Comparison of ENCODE assay signal across 8 cellular contexts in the genomic region with DNA sequence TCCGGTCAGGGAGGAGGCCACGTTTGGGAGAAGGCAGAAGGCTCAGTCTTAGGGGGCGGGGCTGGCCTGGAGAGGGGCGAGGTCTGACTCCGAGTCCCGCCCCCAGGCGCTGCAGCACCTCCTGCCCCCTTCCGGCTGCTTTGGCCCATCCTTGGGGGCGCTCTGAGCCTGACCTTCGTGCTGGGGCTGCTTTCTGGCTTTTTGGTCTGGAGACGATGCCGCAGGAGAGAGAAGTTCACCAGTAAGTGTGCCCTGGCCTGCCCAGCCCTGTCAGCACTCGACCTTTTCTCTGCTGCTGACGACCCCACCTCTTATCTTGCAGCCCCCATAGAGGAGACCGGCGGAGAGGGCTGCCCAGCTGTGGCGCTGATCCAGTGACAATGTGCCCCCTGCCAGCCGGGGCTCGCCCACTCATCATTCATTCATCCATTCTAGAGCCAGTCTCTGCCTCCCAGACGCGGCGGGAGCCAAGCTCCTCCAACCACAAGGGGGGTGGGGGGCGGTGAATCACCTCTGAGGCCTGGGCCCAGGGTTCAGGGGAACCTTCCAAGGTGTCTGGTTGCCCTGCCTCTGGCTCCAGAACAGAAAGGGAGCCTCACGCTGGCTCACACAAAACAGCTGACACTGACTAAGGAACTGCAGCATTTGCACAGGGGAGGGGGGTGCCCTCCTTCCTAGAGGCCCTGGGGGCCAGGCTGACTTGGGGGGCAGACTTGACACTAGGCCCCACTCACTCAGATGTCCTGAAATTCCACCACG. TPM values are rescaled to one million over a fixed set of nuclear protein-coding genes. Genes with fewer than 3 reads are reported as not detected.
DNase-seq lines count a peak whose midpoint lies in the region; ATAC-seq and TF ChIP-seq lines count a peak whose summit lies in the region.

No MANE protein-coding gene starts in this region.

- H3K4me1 Mint-ChIP-seq in activated CD4-positive, alpha-beta T cell treated with anti-CD3 and anti-CD28 coated beads for 36 hours = peaks cover 50% of the 10 kb centered on the region
- H3K4me1 Mint-ChIP-seq in chondrocyte (ENCODE audit: low read depth) = peaks cover 29% of the 10 kb centered on the region

- peak overlapping the region; percentile 97 for H3K27ac Mint-ChIP-seq in activated CD4-positive, alpha-beta T cell treated with anti-CD3 and anti-CD28 coated beads for 36 hours
- H3K27ac Mint-ChIP-seq in chondrocyte (ENCODE audit: unreplicated experiment) = peak overlapping the region; percentile 99

- POLR2A ChIA-PET in activated CD4-positive, alpha-beta T cell treated with anti-CD3 and anti-CD28 coated beads for 36 hours (lab: Charles Lee) = interaction anchor here (0.6 to 1.3 kb wide), 4 partner anchors 14 to 55 kb away, joined by 3 to 7 read pairs (median 3); partner anchors contain the start of gene IL32

- intact Hi-C loops in activated CD4-positive, alpha-beta T cell treated with anti-CD3 and anti-CD28 coated beads for 36 hours (cut with DNase I, micrococcal nuclease) = loop anchor here (2.0 to 5.0 kb wide), 11 partner anchors 17 to 1286 kb away; partner anchors contain the start of genes ADCY9 (in 1 of the 2), CEMP1 (in 1 of the 2), ELOB (in 1 of the 2) and FLYWCH2 (in 1 of the 2)

- DNase-seq in DMS79 treated with DMSO at 0.1 percent for 48 hours (lab: John Stamatoyannopoulos, UW) = peak; percentile 46
- DNase-seq in DMS79 (lab: John Stamatoyannopoulos, UW) = no peak
- peak; percentile 40 for DNase-seq in NCI-H2196 treated with DMSO at 0.1 percent for 48 hours (lab: John Stamatoyannopoulos, UW; ENCODE audit: unreplicated experiment)
- peak; percentile 95 for DNase-seq in activated CD4-positive, alpha-beta T cell treated with anti-CD3 and anti-CD28 coated beads for 36 hours
- DNase-seq in chondrocyte (ENCODE audit: low spot score) = peak; percentile 97
- DNase-seq in left lobe of liver (ENCODE audit: low spot score) = peak; percentile 77
- peak; percentile 76 to 79 for DNase-seq in stimulated activated CD4-positive, alpha-beta T cell treated with anti-CD3 and anti-CD28 coated beads, Interleukin-2, amount 100 ng/mL, for 48 hours

- peak overlapping the region; percentile 74 for H3K4me3 Mint-ChIP-seq in activated CD4-positive, alpha-beta T cell treated with anti-CD3 and anti-CD28 coated beads for 36 hours
- peak overlapping the region; percentile 91 for H3K4me3 Mint-ChIP-seq in chondrocyte (ENCODE audit: unreplicated experiment)

- H3K27me3 Mint-ChIP-seq in activated CD4-positive, alpha-beta T cell treated with anti-CD3 and anti-CD28 coated beads for 36 hours = peaks cover 7% of the 10 kb centered on the region
- no peaks in the 10 kb centered on the region for H3K27me3 Mint-ChIP-seq in chondrocyte (ENCODE audit: low read depth)

- no peaks in the 10 kb centered on the region for H3K9me3 Mint-ChIP-seq in activated CD4-positive, alpha-beta T cell treated with anti-CD3 and anti-CD28 coated beads for 36 hours (ENCODE audit: low read depth)
- H3K9me3 Mint-ChIP-seq in chondrocyte (ENCODE audit: low read depth) = no peaks in the 10 kb centered on the region

- TF ChIP-seq CTCF in chondrocyte (IDR thresholded peaks at IDR 0.05) = peak; percentile 70

- CTCF ChIA-PET in activated CD4-positive, alpha-beta T cell treated with anti-CD3 and anti-CD28 coated beads for 36 hours (lab: Charles Lee) = interaction anchor here (0.6 to 3.8 kb wide), 5 partner anchors 10 to 173 kb away, joined by 3 to 39 read pairs (median 6); no protein-coding TSS in a partner anchor

- ATAC-seq in activated CD4-positive, alpha-beta T cell treated with anti-CD3 and anti-CD28 coated beads for 36 hours = peak; percentile 56
- ATAC-seq in left lobe of liver (peak; percentile 54), HG03025 (IDR thresholded peaks at IDR 0.05; ENCODE audit: low FRiP score, unreplicated experiment) (no peak)

- H3K36me3 Mint-ChIP-seq in activated CD4-positive, alpha-beta T cell treated with anti-CD3 and anti-CD28 coated beads for 36 hours (ENCODE audit: low read depth) = peaks cover 8% of the 10 kb centered on the region
- H3K36me3 Mint-ChIP-seq in chondrocyte (ENCODE audit: low read depth) = peaks cover 15% of the 10 kb centered on the region

RNA-seq across cellular contexts. Expression of gene TNFRSF12A, which starts 1.5 kb away (rescaled TPM):
- 1 to 10 TPM; 5.4 to 7.7 TPM for total RNA-seq in activated CD4-positive, alpha-beta T cell treated with anti-CD3 and anti-CD28 coated beads for 36 hours
- total RNA-seq in chondrocyte (156 to 177 TPM (median 165 TPM) in 3 replicates), left lobe of liver (4.3 TPM)

RNA-seq across cellular contexts. Expression of gene HCFC1R1, which starts 2.1 kb away (rescaled TPM):
- total RNA-seq in activated CD4-positive, alpha-beta T cell treated with anti-CD3 and anti-CD28 coated beads for 36 hours = 10 to 100 TPM; 30.0 to 30.7 TPM
- total RNA-seq in chondrocyte (74.0 to 101 TPM (median 79.3 TPM) in 3 replicates), left lobe of liver (11.2 TPM)

RNA-seq across cellular contexts. Expression of gene THOC6, which starts 2.2 kb away (rescaled TPM):
- 10 to 100 TPM; 46.9 to 50.2 TPM for total RNA-seq in activated CD4-positive, alpha-beta T cell treated with anti-CD3 and anti-CD28 coated beads for 36 hours
- 27.4 to 33.4 TPM (median 28.8 TPM) in 3 replicates for total RNA-seq in chondrocyte
- total RNA-seq in left lobe of liver = 9.6 TPM

RNA-seq across cellular contexts. Expression of gene CLDN6, which starts 3.6 kb away (rescaled TPM):
- not detected for total RNA-seq in activated CD4-positive, alpha-beta T cell treated with anti-CD3 and anti-CD28 coated beads for 36 hours
- total RNA-seq in chondrocyte (0.27 to 0.69 TPM in 2 of 3 replicates, not detected in the other), left lobe of liver (0.96 TPM)

RNA-seq across cellular contexts. Expression of gene CLDN9, which starts 8.9 kb away (rescaled TPM):
- total RNA-seq in activated CD4-positive, alpha-beta T cell treated with anti-CD3 and anti-CD28 coated beads for 36 hours = not detected
- total RNA-seq in chondrocyte = not detected in 3 replicates
- 1.5 TPM for total RNA-seq in left lobe of liver

Comparison
In these comparisons a context has a peak if more than half of its experiments do, and no peak if none do; other contexts are left out.
1. RNA of gene TNFRSF12A, which starts 1.5 kb away (total RNA-seq): 156 to 177 TPM in chondrocyte; 5.4 to 7.7 TPM in activated CD4-positive, alpha-beta T cell treated with anti-CD3 and anti-CD28 coated beads for 36 hours and 4.3 TPM in left lobe of liver (single experiment); every median in the first group is over 10 times any median in the second.